ENCODE assay signal across 8 cellular contexts in genomic region chr19:51398096-51398704, GRCh38. TPM values are rescaled to one million over a fixed set of nuclear protein-coding genes. Genes with fewer than 3 reads are reported as not detected.
A peak's percentile ranks its signal among the peaks of the same experiment; 100 is the strongest.
DNase-seq lines count a peak whose midpoint lies in the region; ATAC-seq and TF ChIP-seq lines count a peak whose summit lies in the region.

No MANE protein-coding gene starts in this region.

- H3K36me3 ChIP-seq in HEK293 (ENCODE audit: control insufficient read depth in 2 of 2, insufficient read depth in 1 of 2, low read length in 2 of 2) (no peaks in the 10 kb centered on the region), WERI-Rb-1 (no peaks in the 10 kb centered on the region), left lung (no peaks in the 10 kb centered on the region)

- DNase-seq in CD1c-positive myeloid dendritic cell (ENCODE audit: extremely low spot score) (peak; percentile 68), WERI-Rb-1 (peak; percentile 20), left lung (no peak), COLO668 (lab: John Stamatoyannopoulos, UW; ENCODE audit: unreplicated experiment) (no peak), NCI-H524 treated with DMSO at 0.1 percent for 48 hours (lab: John Stamatoyannopoulos, UW) (no peak), hypothalamus (lab: John Stamatoyannopoulos, UW) (no peak)
- no peak for DNase-seq in activated effector memory CD4-positive, alpha-beta T cell treated with anti-CD3 and anti-CD28 coated beads, Interleukin-2, amount 50 U/mL, for 16 hours

- TF ChIP-seq CTCF in HEK293 (tag by site-specific recombination; IDR thresholded peaks at IDR 0.05) (no peak), WERI-Rb-1 (IDR thresholded peaks at IDR 0.05; ENCODE audit: low read depth, low read length) (peak; percentile 39; the same call in 1 of the 2 replicates), left lung (IDR thresholded peaks at IDR 0.05) (peak; percentile 32 to 41)

- no peak overlapping the region for H3K4me3 ChIP-seq in HEK293 (ENCODE audit: low read depth, low read length)
- no peak overlapping the region for H3K4me3 ChIP-seq in WERI-Rb-1 (ENCODE audit: low read depth, low read length)
- no peak overlapping the region for H3K4me3 ChIP-seq in left lung

- H3K27ac ChIP-seq in HEK293 (ENCODE audit: extremely low read depth, low read depth, low read length) = no peak overlapping the region
- peak overlapping the region; percentile 19 for H3K27ac ChIP-seq in WERI-Rb-1
- no peak overlapping the region for H3K27ac ChIP-seq in left lung

- no peaks in the 10 kb centered on the region for H3K9me3 ChIP-seq in HEK293 (ENCODE audit: control insufficient read depth, insufficient read depth, low read depth, low read length)
- H3K9me3 ChIP-seq in WERI-Rb-1 (ENCODE audit: severe bottlenecking) = peaks cover 11% of the 10 kb centered on the region
- peaks cover 0 to 16% of the 10 kb centered on the region in 2 donors for H3K9me3 ChIP-seq in left lung

- no peak for ATAC-seq in left lung

- CTCF ChIA-PET in HEK293 (lab: Yijun Ruan, JAX) = interaction anchor here (0.6 to 4.5 kb wide), 19 partner anchors 9 to 380 kb away, joined by 3 to 22 read pairs (median 3); partner anchors contain the start of gene ZNF175

- POLR2A ChIA-PET in HEK293 (lab: Yijun Ruan, JAX) = no interaction called here

- intact Hi-C loops in left lung (cut with DNase I) = no loop called here

- H3K4me1 ChIP-seq in HEK293 (ENCODE audit: control insufficient read depth, insufficient read depth, low read length) = peaks cover 4% of the 10 kb centered on the region; the same call in 1 of the 2 replicates
- peaks cover 0 to 31% of the 10 kb centered on the region in 2 donors for H3K4me1 ChIP-seq in left lung

- H3K27me3 ChIP-seq in WERI-Rb-1 (ENCODE audit: insufficient read depth, low read depth, severe bottlenecking) (no peaks in the 10 kb centered on the region), left lung (no peaks in the 10 kb centered on the region)

TF ChIP-seq in HEK293, 187 proteins besides CTCF, POLR2A, EP300 and RAD21:
- TF ChIP-seq ZNF660 (tag by site-specific recombination; IDR thresholded peaks at IDR 0.05) (0 out of 2 replicates have a peak, but pooled peaks have one; percentile 31), ZNF521 (tag by site-specific recombination; IDR thresholded peaks at IDR 0.05) (no peak), ZBTB20 (tag by site-specific recombination; IDR thresholded peaks at IDR 0.05) (no peak), ZNF654 (tag by site-specific recombination; IDR thresholded peaks at IDR 0.05; ENCODE audit: low read depth) (peak; percentile 20; the same call in 1 of the 2 replicates)

RNA-seq across cellular contexts. Expression of gene C19orf84, which starts 7.8 kb away (rescaled TPM):
- under 1 TPM in 1 of 2 donors, not detected in 1; 0.29 TPM for total RNA-seq in left lung

RNA-seq across cellular contexts. Expression of gene LIM2, which starts 10.4 kb away (rescaled TPM):
- total RNA-seq in left lung = not detected

RNA-seq across cellular contexts. Expression of gene SIGLEC10, which starts 19.2 kb away (rescaled TPM):
- 100 to 1,000 TPM in 1 of 2 donors, 1 to 10 TPM in 1; 5.2 to 119 TPM for total RNA-seq in left lung

RNA-seq across cellular contexts. Expression of gene NKG7, which starts 25.7 kb away (rescaled TPM):
- total RNA-seq in left lung = 10 to 100 TPM; 15.2 to 50.1 TPM

RNA-seq across cellular contexts. Expression of gene CLDND2, which starts 29.4 kb away (rescaled TPM):
- 1 to 10 TPM; 1.4 to 1.6 TPM for total RNA-seq in left lung

Comparison
In these comparisons a context has a peak if more than half of its experiments do, and no peak if none do; other contexts are left out.
1. DNase-seq: peak in CD1c-positive myeloid dendritic cell (single experiment) and WERI-Rb-1 (single experiment); none in left lung (0 of 2), COLO668 (single experiment), NCI-H524 treated with DMSO at 0.1 percent for 48 hours (single experiment), activated effector memory CD4-positive, alpha-beta T cell treated with anti-CD3 and anti-CD28 coated beads, Interleukin-2, amount 50 U/mL, for 16 hours (single experiment) and hypothalamus (0 of 51).